21 cellular contexts compared by ENCODE assay signal in genomic region chr11:84902445-84902844, GRCh38.
DNase-seq lines count a peak whose midpoint lies in the region; ATAC-seq and TF ChIP-seq lines count a peak whose summit lies in the region.
"Had no signal": no experiment of that assay in that cellular context is flagged by ENCODE, and none has a peak within 500 bp of the region (broad histone marks: within the 10 kb centered on the region; RNA-seq: fewer than 3 reads in every experiment).

No MANE protein-coding gene starts in this region.

- no peaks in the 10 kb centered on the region for H4K20me1 ChIP-seq in BLaER1

- no peak overlapping the region for H3K9ac ChIP-seq in BLaER1
- H3K9ac ChIP-seq: KMS-11 had no signal

- no peaks in the 10 kb centered on the region for H3K27me3 ChIP-seq in BLaER1
- no peaks in the 10 kb centered on the region for H3K27me3 ChIP-seq in heart left ventricle
- H3K27me3 ChIP-seq: SJSA1 had no signal

- H3K27ac ChIP-seq in BLaER1 (no peak overlapping the region), heart left ventricle (peak overlapping the region in 4 of 12 donors; percentile 1 to 41 (median 25))
- H3K27ac ChIP-seq: A549, KMS-11, SJSA1 had no signal

- H3K36me3 ChIP-seq in BLaER1 (no peaks in the 10 kb centered on the region), heart left ventricle (no peaks in the 10 kb centered on the region)
- H3K36me3 ChIP-seq: SJSA1 had no signal

- H3K9me3 ChIP-seq in BLaER1: no peaks in the 10 kb centered on the region
- H3K9me3 ChIP-seq in heart left ventricle: no peaks in the 10 kb centered on the region
- H3K9me3 ChIP-seq: A549, SJSA1 had no signal

- intact Hi-C loops in heart left ventricle (cut with DNase I): no loop called here

- H3K4me1 ChIP-seq in BLaER1: peaks cover 21% of the 10 kb centered on the region
- H3K4me1 ChIP-seq in heart left ventricle: peaks cover 0 to 12% (median 6%) of the 10 kb centered on the region in 12 donors
- H3K4me1 ChIP-seq: A549, SJSA1 had no signal

- no peak overlapping the region for H3K4me3 ChIP-seq in BLaER1
- no peak overlapping the region for H3K4me3 ChIP-seq in heart left ventricle
- H3K4me3 ChIP-seq: A549, SJSA1 had no signal

- H3K4me2 ChIP-seq in BLaER1: peak overlapping the region; percentile 18; the same call in 1 of the 2 replicates
- H3K4me2 ChIP-seq: A549, KMS-11 had no signal

- peak; percentile 77 for DNase-seq in NCI-H2227 (lab: John Stamatoyannopoulos, UW; ENCODE audit: unreplicated experiment)
- peak in 3 of 5 donors; percentile 15 to 22 (median 19) for DNase-seq in heart left ventricle
- peak; percentile 54 for DNase-seq in islet precursor cell
- no peak for DNase-seq in NCI-H187 (lab: John Stamatoyannopoulos, UW)
- no peak for DNase-seq in NOMO-1 treated with DMSO at 0.1 percent for 48 hours (lab: John Stamatoyannopoulos, UW; ENCODE audit: unreplicated experiment)
- no peak for DNase-seq in A172 (ENCODE audit: low spot score)
- DNase-seq: AML-193, C1 segment of cervical spinal cord, Calu3, MM.1S, NCI-H2029 treated with DMSO at 0.1 percent for 48 hours, NCI-H2171, NCI-H524 treated with DMSO at 0.1 percent for 48 hours, NCI-H82, OCI-M1, T-cell had no signal

- TF ChIP-seq CTCF in heart left ventricle (IDR thresholded peaks at IDR 0.05): no peak

- WGBS in heart left ventricle, 4 donors: 24 to 31% (median 24%) methylated on average over 3 of the region's 3 CpGs

- TF ChIP-seq POLR2A in heart left ventricle (IDR thresholded peaks at IDR 0.05): no peak

- ATAC-seq in heart left ventricle: peak; percentile 91 to 97 (median 96)
- ATAC-seq: A549, HCT116, T-cell had no signal

Comparison
In these comparisons a context has a peak if more than half of its experiments do, and no peak if none do; other contexts are left out.
1. DNase-seq: peak in NCI-H2227 (single experiment), heart left ventricle (3 of 5) and islet precursor cell (single experiment); none in NCI-H187 (0 of 2), NOMO-1 treated with DMSO at 0.1 percent for 48 hours (single experiment) and A172 (single experiment).